Comparison of ENCODE assay signal across 14 cellular contexts in genomic region chr5:139676406-139676805, GRCh38. TPM values are rescaled to one million over a fixed set of nuclear protein-coding genes. Genes with fewer than 3 reads are reported as not detected.
A peak's percentile ranks its signal among the peaks of the same experiment; 100 is the strongest.
DNase-seq lines count a peak whose midpoint lies in the region; ATAC-seq, FAIRE-seq and TF ChIP-seq lines count a peak whose summit lies in the region.
"Had no signal": no experiment of that assay in that cellular context is flagged by ENCODE, and none has a peak within 500 bp of the region (broad histone marks: within the 10 kb centered on the region; RNA-seq: fewer than 3 reads in every experiment).

No MANE protein-coding gene starts in this region.

- peaks cover 37% of the 10 kb centered on the region for H3K36me3 Mint-ChIP-seq in activated B cell treated with CpG ODN at 0.5 μM for 24 hours (ENCODE audit: low read depth)
- H3K36me3 Mint-ChIP-seq in CD8-positive, alpha-beta T cell: peaks cover 2% of the 10 kb centered on the region

- peaks cover 60% of the 10 kb centered on the region for H3K4me1 Mint-ChIP-seq in activated B cell treated with CpG ODN at 0.5 μM for 24 hours
- peaks cover 7% of the 10 kb centered on the region for H3K4me1 Mint-ChIP-seq in CD8-positive, alpha-beta T cell (ENCODE audit: low read depth)

- H3K9me3 ChIP-seq in BLaER1 treated with 17β-estradiol and CSF1 and Interleukin-3, amounts not matched to agents 10 nM and 100 nM (replicated peaks in 1 of 11): no peaks in the 10 kb centered on the region
- no peaks in the 10 kb centered on the region for H3K9me3 ChIP-seq in kidney (ENCODE audit: control insufficient read depth in 1 of 2, low read length in 2 of 2)
- no peaks in the 10 kb centered on the region for H3K9me3 ChIP-seq in gastrocnemius medialis
- H3K9me3 ChIP-seq in CD8-positive, alpha-beta T cell (ENCODE audit: low read length): no peaks in the 10 kb centered on the region

- H3K4me1 ChIP-seq in BLaER1 treated with 17β-estradiol and CSF1 and Interleukin-3, amounts not matched to agents 10 nM and 100 nM: peaks cover 60 to 94% (median 87%) of the 10 kb centered on the region in 10 experiments
- H3K4me1 ChIP-seq in kidney (ENCODE audit: control insufficient read depth in 1 of 2, insufficient read depth in 1 of 2, low read depth in 1 of 2, low read length in 2 of 2) (peaks cover 24 to 48% of the 10 kb centered on the region in 2 donors), gastrocnemius medialis (peaks cover 76 to 80% of the 10 kb centered on the region in 2 donors)
- H3K4me1 ChIP-seq in CD8-positive, alpha-beta T cell (ENCODE audit: insufficient read depth, low read length): peaks cover 5% of the 10 kb centered on the region

- peak overlapping the region in 2 of 11 experiments; percentile 25 to 52; a peak in 2 of 22 replicates for H3K27ac ChIP-seq in BLaER1 treated with 17β-estradiol and CSF1 and Interleukin-3, amounts not matched to agents 10 nM and 100 nM
- peak overlapping the region; percentile 56 to 74 for H3K27ac ChIP-seq in kidney (ENCODE audit: low read depth in 2 of 2, low read length in 2 of 2)
- H3K27ac ChIP-seq in gastrocnemius medialis: peak overlapping the region; percentile 97 to 99 (median 98)
- no peak overlapping the region for H3K27ac ChIP-seq in CD8-positive, alpha-beta T cell (ENCODE audit: low read depth, low read length)
- H3K27ac ChIP-seq: brain microvascular endothelial cell, GM23248 had no signal

- FAIRE-seq in kidney (lab: Jason Lieb, UNC): no peak
- FAIRE-seq: GM19239 had no signal

- peaks cover 0 to 23% (median 18%) of the 10 kb centered on the region in 11 experiments; a peak in 19 of 22 replicates for H3K36me3 ChIP-seq in BLaER1 treated with 17β-estradiol and CSF1 and Interleukin-3, amounts not matched to agents 10 nM and 100 nM
- H3K36me3 ChIP-seq in kidney (ENCODE audit: control insufficient read depth in 1 of 2, insufficient read depth in 2 of 2, low read length in 2 of 2) (peaks cover 9 to 18% of the 10 kb centered on the region in 2 donors), gastrocnemius medialis (peaks cover 0 to 11% of the 10 kb centered on the region in 2 donors)
- no peaks in the 10 kb centered on the region for H3K36me3 ChIP-seq in CD8-positive, alpha-beta T cell (ENCODE audit: insufficient read depth, low read length)

- in situ Hi-C loops in gastrocnemius medialis (cut with MboI; ENCODE audit: low sequenced_read_pairs in 4 of 4): no loop called here

- ATAC-seq in activated B cell treated with CpG ODN at 0.5 μM for 24 hours (ENCODE audit: low read depth) (no peak), gastrocnemius medialis (no peak), GM18868 (IDR thresholded peaks at IDR 0.05; ENCODE audit: unreplicated experiment) (no peak), GM21381 (IDR thresholded peaks at IDR 0.05; ENCODE audit: unreplicated experiment) (no peak), sciatic nerve (no peak)
- ATAC-seq in CD8-positive, alpha-beta T cell: no peak
- ATAC-seq: activated T-cell treated with anti-CD3 and anti-CD28 coated beads, Interleukin-2, amount 50 U/mL, for 4 hours had no signal

- no peaks in the 10 kb centered on the region for H3K27me3 ChIP-seq in BLaER1 treated with 17β-estradiol and CSF1 and Interleukin-3, amounts not matched to agents 10 nM and 100 nM
- H3K27me3 ChIP-seq in gastrocnemius medialis: no peaks in the 10 kb centered on the region
- H3K27me3 ChIP-seq in CD8-positive, alpha-beta T cell (ENCODE audit: insufficient read depth, low read length): no peaks in the 10 kb centered on the region
- H3K27me3 ChIP-seq: brain microvascular endothelial cell had no signal

- H3K9me3 Mint-ChIP-seq in activated B cell treated with CpG ODN at 0.5 μM for 24 hours: no peaks in the 10 kb centered on the region
- H3K9me3 Mint-ChIP-seq in CD8-positive, alpha-beta T cell: no peaks in the 10 kb centered on the region
- H3K9me3 Mint-ChIP-seq: activated T-cell treated with anti-CD3 and anti-CD28 coated beads, Interleukin-2, amount 50 U/mL, for 4 hours had no signal

- H4K20me1 ChIP-seq in BLaER1 treated with 17β-estradiol and CSF1 and Interleukin-3, amounts not matched to agents 10 nM and 100 nM: peaks cover 23 to 95% (median 63%) of the 10 kb centered on the region in 11 experiments; a peak in 20 of 22 replicates

- H3K4me3 Mint-ChIP-seq in activated B cell treated with CpG ODN at 0.5 μM for 24 hours: no peak overlapping the region
- no peak overlapping the region for H3K4me3 Mint-ChIP-seq in CD8-positive, alpha-beta T cell
- H3K4me3 Mint-ChIP-seq: activated T-cell treated with anti-CD3 and anti-CD28 coated beads, Interleukin-2, amount 50 U/mL, for 4 hours had no signal

- no peak overlapping the region for H3K9ac ChIP-seq in BLaER1 treated with 17β-estradiol and CSF1 and Interleukin-3, amounts not matched to agents 10 nM and 100 nM
- H3K9ac ChIP-seq in kidney (ENCODE audit: low read length in 2 of 2): no peak overlapping the region
- H3K9ac ChIP-seq: GM23248 had no signal

- TF ChIP-seq POLR2A in gastrocnemius medialis (IDR thresholded peaks at IDR 0.05): no peak

- H3K27me3 Mint-ChIP-seq in activated B cell treated with CpG ODN at 0.5 μM for 24 hours: no peaks in the 10 kb centered on the region
- H3K27me3 Mint-ChIP-seq in CD8-positive, alpha-beta T cell (ENCODE audit: low read depth): no peaks in the 10 kb centered on the region

- DNase-seq in activated B cell treated with CpG ODN at 0.5 μM for 24 hours (no peak), kidney (peak; percentile 72), gastrocnemius medialis (no peak), sciatic nerve (ENCODE audit: low spot score) (no peak)
- no peak for DNase-seq in CD8-positive, alpha-beta T cell
- DNase-seq: activated T-cell treated with anti-CD3 and anti-CD28 coated beads, Interleukin-2, amount 50 U/mL, for 4 hours; brain microvascular endothelial cell; GM23248; NCI-H226; PC-3 had no signal

- no peak overlapping the region for H3K4me3 ChIP-seq in BLaER1 treated with 17β-estradiol and CSF1 and Interleukin-3, amounts not matched to agents 10 nM and 100 nM
- H3K4me3 ChIP-seq in kidney (ENCODE audit: low read length in 2 of 2): no peak overlapping the region
- peak overlapping the region in 1 of 4 donors; percentile 44 for H3K4me3 ChIP-seq in gastrocnemius medialis
- H3K4me3 ChIP-seq in CD8-positive, alpha-beta T cell (ENCODE audit: low read depth, low read length): no peak overlapping the region
- H3K4me3 ChIP-seq: GM23248 had no signal

- POLR2A ChIA-PET in activated B cell treated with CpG ODN at 0.5 μM for 24 hours (lab: Charles Lee): interaction anchor here (1.0 to 1.5 kb wide), 2 partner anchors 9 to 16 kb away, joined by 3 to 4 read pairs; no protein-coding TSS in a partner anchor
- POLR2A ChIA-PET in CD8-positive, alpha-beta T cell (lab: Charles Lee): no interaction called here

- H3K27ac Mint-ChIP-seq in activated B cell treated with CpG ODN at 0.5 μM for 24 hours: peak overlapping the region; percentile 74
- H3K27ac Mint-ChIP-seq in CD8-positive, alpha-beta T cell: no peak overlapping the region

- CTCF ChIA-PET in activated B cell treated with CpG ODN at 0.5 μM for 24 hours (lab: Charles Lee): interaction anchor here (1.4 kb wide), 1 partner anchor 15 kb away, joined by 3 read pairs; no protein-coding TSS in a partner anchor
- CTCF ChIA-PET in CD8-positive, alpha-beta T cell (lab: Charles Lee): interaction anchor here (1.2 to 1.3 kb wide), 2 partner anchors 9 kb away, joined by 5 read pairs; no protein-coding TSS in a partner anchor

- H3K4me2 ChIP-seq in BLaER1 treated with 17β-estradiol and CSF1 and Interleukin-3, amounts not matched to agents 10 nM and 100 nM: peak overlapping the region in 6 of 11 experiments; percentile 50 to 79 (median 70); a peak in 6 of 22 replicates

- TF ChIP-seq CTCF in activated B cell treated with CpG ODN at 0.5 μM for 24 hours (IDR thresholded peaks at IDR 0.05) (no peak), kidney (IDR thresholded peaks at IDR 0.05; ENCODE audit: borderline replicate concordance, extremely low read depth, insufficient read depth) (no peak), gastrocnemius medialis (IDR thresholded peaks at IDR 0.05 in 4 of 5, conservative IDR thresholded peaks at IDR 0.05 in 1 of 5) (no peak)
- TF ChIP-seq CTCF in CD8-positive, alpha-beta T cell (IDR thresholded peaks at IDR 0.05): no peak

- intact Hi-C loops in activated B cell treated with CpG ODN at 0.5 μM for 24 hours (cut with micrococcal nuclease) (no loop called here), kidney (cut with DNase I) (no loop called here), gastrocnemius medialis (cut with DNase I; ENCODE audit: low total_unique reads) (no loop called here), sciatic nerve (cut with DNase I) (no loop called here)
- intact Hi-C loops in CD8-positive, alpha-beta T cell (cut with DNase I, micrococcal nuclease): no loop called here

RNA-seq across cellular contexts. Expression of gene CXXC5, which starts 28.3 kb away (rescaled TPM):
- 94.9 and 115 TPM in 2 replicates for total RNA-seq in activated B cell treated with CpG ODN at 0.5 μM for 24 hours
- total RNA-seq in kidney: 122 TPM
- polyA plus RNA-seq in kidney (ENCODE audit: insufficient read depth, low read depth, low replicate concordance): 116 TPM
- 10 to 100 TPM; 38.5 to 83.8 (median 60.9) TPM for total RNA-seq in gastrocnemius medialis
- total RNA-seq in sciatic nerve: 62.7 TPM
- total RNA-seq in CD8-positive, alpha-beta T cell: 1 to 10 TPM; 4.1 to 4.7 TPM

Comparison
In these comparisons a context has a peak if more than half of its experiments do, and no peak if none do; other contexts are left out.
1. RNA of gene CXXC5, which starts 28.3 kb away (total RNA-seq): 122 TPM in kidney (single experiment), 94.9 to 115 TPM in activated B cell treated with CpG ODN at 0.5 μM for 24 hours, 38.5 to 83.8 TPM in gastrocnemius medialis and 62.7 TPM in sciatic nerve (single experiment); 4.1 to 4.7 TPM in CD8-positive, alpha-beta T cell; every median in the first group is over 4 times any median in the second.